9 cellular contexts compared by ENCODE assay signal in the genomic region with DNA sequence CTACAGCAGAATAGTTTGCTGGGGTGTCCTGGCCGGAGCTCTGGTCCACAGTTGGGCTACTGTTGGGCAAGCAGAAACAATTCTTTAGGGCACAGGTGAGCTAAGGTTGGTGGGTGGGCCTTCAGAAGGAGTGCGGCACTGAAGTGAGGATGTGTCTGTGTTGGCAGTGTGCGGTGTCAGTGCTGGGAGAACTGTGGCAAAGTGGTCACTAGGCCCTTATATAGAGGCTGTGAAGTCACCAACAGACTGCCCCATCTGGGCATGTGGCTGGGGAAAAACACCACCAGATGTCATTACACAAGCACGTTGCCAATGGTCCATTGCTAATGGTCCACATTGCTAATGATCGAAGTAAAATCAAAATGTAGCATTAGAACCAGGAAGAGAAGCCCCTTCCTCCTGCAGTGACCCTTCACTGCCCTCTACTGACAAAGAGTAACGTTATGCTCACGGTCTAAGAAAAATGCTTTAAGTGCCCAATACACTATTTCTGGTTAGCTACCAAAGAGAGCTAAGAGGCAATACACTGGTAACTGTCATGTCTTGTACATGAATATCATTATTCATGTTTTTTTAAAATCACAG. TPM values are rescaled to one million over a fixed set of nuclear protein-coding genes. Genes with fewer than 3 reads are reported as not detected.
DNase-seq lines count a peak whose midpoint lies in the region; ATAC-seq, FAIRE-seq and TF ChIP-seq lines count a peak whose summit lies in the region.
"Had no signal": no experiment of that assay in that cellular context is flagged by ENCODE, and none has a peak within 500 bp of the region (broad histone marks: within the 10 kb centered on the region; RNA-seq: fewer than 3 reads in every experiment).

No MANE protein-coding gene starts in this region.

- no peak for TF ChIP-seq POLR2A in A549 (IDR thresholded peaks at IDR 0.05; ENCODE audit: low read length)

- TF ChIP-seq RAD21 in A549 (conservative IDR thresholded peaks at IDR 0.05 in 1 of 2, IDR thresholded peaks at IDR 0.05 in 1 of 2) = peak; percentile 31 to 53; a peak in 3 of 5 replicates

- H3K27ac Mint-ChIP-seq in activated naive CD4-positive, alpha-beta T cell treated with anti-CD3 and anti-CD28 coated beads, Interleukin-2, amount 10 ng/mL, durations not matched to agents 7 days and 5 days = no peak overlapping the region

- WGBS in A549 (ENCODE audit: missing lambda C conversion rate) = 47% methylated on average over 7 of the region's 7 CpGs

- no peak overlapping the region for H3K4me3 Mint-ChIP-seq in activated naive CD4-positive, alpha-beta T cell treated with anti-CD3 and anti-CD28 coated beads, Interleukin-2, amount 10 ng/mL, durations not matched to agents 7 days and 5 days

- no peaks in the 10 kb centered on the region for H3K27me3 Mint-ChIP-seq in activated naive CD4-positive, alpha-beta T cell treated with anti-CD3 and anti-CD28 coated beads, Interleukin-2, amount 10 ng/mL, durations not matched to agents 7 days and 5 days

- no peaks in the 10 kb centered on the region for H3K36me3 Mint-ChIP-seq in activated naive CD4-positive, alpha-beta T cell treated with anti-CD3 and anti-CD28 coated beads, Interleukin-2, amount 10 ng/mL, durations not matched to agents 7 days and 5 days

- no peak for FAIRE-seq in A549 (lab: Jason Lieb, UNC)

- TF ChIP-seq EP300 in A549 (IDR thresholded peaks at IDR 0.05) = no peak

- CTCF ChIA-PET in A549 (lab: Yijun Ruan, JAX) = interaction anchor here (0.6 to 1.4 kb wide), 5 partner anchors 20 to 153 kb away, joined by 3 to 4 read pairs (median 3); a partner anchor contains a TSS
- CTCF ChIA-PET in activated naive CD4-positive, alpha-beta T cell treated with anti-CD3 and anti-CD28 coated beads, Interleukin-2, amount 10 ng/mL, durations not matched to agents 7 days and 5 days (lab: Charles Lee) = interaction anchor here (1.0 kb wide), 1 partner anchor 48 kb away, joined by 3 read pairs; no protein-coding TSS in a partner anchor

- no peak overlapping the region for H3K27ac ChIP-seq in A549

- no peak overlapping the region for H3K4me3 ChIP-seq in A549
- H3K4me3 ChIP-seq in epithelial cell of proximal tubule (ENCODE audit: low read depth, low read length) = no peak overlapping the region

- TF ChIP-seq CTCF in A549 (IDR thresholded peaks at IDR 0.05) = peak; percentile 32; the same call in 2 of the 3 replicates
- TF ChIP-seq CTCF in epithelial cell of proximal tubule (conservative IDR thresholded peaks at IDR 0.05; ENCODE audit: low read depth, low read length) = peak; percentile 53

- DNase-seq in A549 (ENCODE audit: low read depth in 1 of 2, low spot score in 1 of 2) (peak in 1 of 2 experiments; percentile 26), NCI-H2227 treated with DMSO at 0.1 percent for 48 hours (lab: John Stamatoyannopoulos, UW) (peak; percentile 70), epithelial cell of proximal tubule (ENCODE audit: low read depth) (no peak), NCI-H2196 treated with DMSO at 0.1 percent for 48 hours (lab: John Stamatoyannopoulos, UW; ENCODE audit: unreplicated experiment) (no peak)
- no peak for DNase-seq in activated naive CD4-positive, alpha-beta T cell treated with anti-CD3 and anti-CD28 coated beads, Interleukin-2, amount 10 ng/mL, durations not matched to agents 7 days and 5 days
- DNase-seq: activated CD4-positive, alpha-beta T cell treated with anti-CD3 and anti-CD28 coated beads, Interleukin-2, amount 50 U/mL, for 4 hours had no signal

- no peak overlapping the region for H3K4me2 ChIP-seq in A549

- no peaks in the 10 kb centered on the region for H3K9me3 ChIP-seq in A549

- H3K4me1 Mint-ChIP-seq in activated naive CD4-positive, alpha-beta T cell treated with anti-CD3 and anti-CD28 coated beads, Interleukin-2, amount 10 ng/mL, durations not matched to agents 7 days and 5 days = no peaks in the 10 kb centered on the region

- no peaks in the 10 kb centered on the region for H3K4me1 ChIP-seq in A549

- no peaks in the 10 kb centered on the region for H3K9me3 Mint-ChIP-seq in activated naive CD4-positive, alpha-beta T cell treated with anti-CD3 and anti-CD28 coated beads, Interleukin-2, amount 10 ng/mL, durations not matched to agents 7 days and 5 days

- peak; percentile 68 to 81 for ATAC-seq in A549
- ATAC-seq in GM21423 (IDR thresholded peaks at IDR 0.05; ENCODE audit: unreplicated experiment) = peak; percentile 44
- ATAC-seq in GM19452 (IDR thresholded peaks at IDR 0.05; ENCODE audit: unreplicated experiment) = no peak
- no peak for ATAC-seq in HG02763 (IDR thresholded peaks at IDR 0.05; ENCODE audit: unreplicated experiment)

- POLR2A ChIA-PET in A549 (lab: Yijun Ruan, JAX) = no interaction called here

TF ChIP-seq in A549, 52 proteins besides CTCF, POLR2A, EP300 and RAD21:
- TF ChIP-seq KDM5A (IDR thresholded peaks at IDR 0.05) (no peak), NFE2L2 (conservative IDR thresholded peaks at IDR 0.05; ENCODE audit: low read length) (no peak), ZC3H11A (IDR thresholded peaks at IDR 0.05) (no peak), NPAS2 (CRISPR knock-in tag; IDR thresholded peaks at IDR 0.05; ENCODE audit: borderline replicate concordance) (no peak), RNF2 (IDR thresholded peaks at IDR 0.05; ENCODE audit: borderline replicate concordance, low read depth) (no peak), FOSB (CRISPR knock-in tag; IDR thresholded peaks at IDR 0.05) (no peak), ZFP36 (IDR thresholded peaks at IDR 0.05; ENCODE audit: borderline replicate concordance, partially characterized antibody) (no peak), MAZ (IDR thresholded peaks at IDR 0.05; ENCODE audit: borderline replicate concordance, low read depth, low read length) (no peak), RCOR1 (IDR thresholded peaks at IDR 0.05; ENCODE audit: low read depth, low read length) (no peak), SREBF2 (IDR thresholded peaks at IDR 0.05) (no peak), HEYL (CRISPR knock-in tag; IDR thresholded peaks at IDR 0.05) (no peak), FOXS1 (CRISPR knock-in tag; IDR thresholded peaks at IDR 0.05) (no peak), POLR2AphosphoS2 (conservative IDR thresholded peaks at IDR 0.05; ENCODE audit: low read length) (no peak), JUNB (IDR thresholded peaks at IDR 0.05) (no peak), EHF (CRISPR knock-in tag; IDR thresholded peaks at IDR 0.05) (no peak)
- TF ChIP-seq, protein P1, sequence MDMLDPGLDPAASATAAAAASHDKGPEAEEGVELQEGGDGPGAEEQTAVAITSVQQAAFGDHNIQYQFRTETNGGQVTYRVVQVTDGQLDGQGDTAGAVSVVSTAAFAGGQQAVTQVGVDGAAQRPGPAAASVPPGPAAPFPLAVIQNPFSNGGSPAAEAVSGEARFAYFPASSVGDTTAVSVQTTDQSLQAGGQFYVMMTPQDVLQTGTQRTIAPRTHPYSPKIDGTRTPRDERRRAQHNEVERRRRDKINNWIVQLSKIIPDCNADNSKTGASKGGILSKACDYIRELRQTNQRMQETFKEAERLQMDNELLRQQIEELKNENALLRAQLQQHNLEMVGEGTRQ (IDR thresholded peaks at IDR 0.05) = no peak
- TF ChIP-seq, protein P2, sequence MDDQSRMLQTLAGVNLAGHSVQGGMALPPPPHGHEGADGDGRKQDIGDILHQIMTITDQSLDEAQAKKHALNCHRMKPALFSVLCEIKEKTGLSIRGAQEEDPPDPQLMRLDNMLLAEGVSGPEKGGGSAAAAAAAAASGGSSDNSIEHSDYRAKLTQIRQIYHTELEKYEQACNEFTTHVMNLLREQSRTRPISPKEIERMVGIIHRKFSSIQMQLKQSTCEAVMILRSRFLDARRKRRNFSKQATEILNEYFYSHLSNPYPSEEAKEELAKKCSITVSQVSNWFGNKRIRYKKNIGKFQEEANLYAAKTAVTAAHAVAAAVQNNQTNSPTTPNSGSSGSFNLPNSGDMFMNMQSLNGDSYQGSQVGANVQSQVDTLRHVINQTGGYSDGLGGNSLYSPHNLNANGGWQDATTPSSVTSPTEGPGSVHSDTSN (IDR thresholded peaks at IDR 0.05) = no peak

RNA-seq across cellular contexts. Expression of a gene that starts 21.3 kb away (rescaled TPM):
- polyA plus RNA-seq in A549 (2011; rRNA removed) (not detected in 2 replicates), A549 (2017; fragmentation: RNase III; extraction: RNeasy Plus Mini Kit Qiagen cat#74134 plus additional on column Dnase treatment) (not detected in 3 replicates)
- polyA plus RNA-seq in A549 (2012; cell fraction: cytosol; rRNA removed) = not detected in 2 replicates
- not detected in 2 replicates for polyA plus RNA-seq in A549 (2012; cell fraction: nucleus; rRNA removed)
- not detected in 2 replicates for polyA minus RNA-seq in A549 (2011; rRNA and poly(A)+ RNA removed)
- not detected in 2 replicates for total RNA-seq in epithelial cell of proximal tubule

Comparison
In these comparisons a context has a peak if more than half of its experiments do, and no peak if none do; other contexts are left out.
1. ATAC-seq: peak in A549 (2 of 2) and GM21423 (single experiment); none in GM19452 (single experiment) and HG02763 (single experiment).